ENCODE assay signal across 12 cellular contexts in genomic region chr3:42500909-42501308, GRCh38. TPM values are rescaled to one million over a fixed set of nuclear protein-coding genes. Genes with fewer than 3 reads are reported as not detected.
DNase-seq lines count a peak whose midpoint lies in the region; ATAC-seq and TF ChIP-seq lines count a peak whose summit lies in the region.
"Had no signal": no experiment of that assay in that cellular context is flagged by ENCODE, and none has a peak within 500 bp of the region (broad histone marks: within the 10 kb centered on the region; RNA-seq: fewer than 3 reads in every experiment).

No MANE protein-coding gene starts in this region.

- no peak overlapping the region for H3K9ac ChIP-seq in BLaER1

- H3F3A ChIP-seq in GM23338 (replicated peaks; ENCODE audit: low read depth), result no peaks in the 10 kb centered on the region

- H3K36me3 ChIP-seq in BLaER1, result no peaks in the 10 kb centered on the region
- H3K36me3 ChIP-seq in GM23338 (ENCODE audit: insufficient read depth), result no peaks in the 10 kb centered on the region
- H3K36me3 ChIP-seq in WERI-Rb-1, result no peaks in the 10 kb centered on the region
- H3K36me3 ChIP-seq: esophagus squamous epithelium had no signal

- peak; percentile 53 for DNase-seq in GM23338 (ENCODE audit: low spot score)
- DNase-seq in central memory CD8-positive, alpha-beta T cell (ENCODE audit: low spot score in 2 of 2), result no peak
- DNase-seq in DMS53 (lab: John Stamatoyannopoulos, UW), result no peak
- DNase-seq in T-helper 9 cell, result no peak
- DNase-seq in WERI-Rb-1, result no peak
- DNase-seq in NCI-H2029 (lab: John Stamatoyannopoulos, UW), result no peak
- DNase-seq: esophagus squamous epithelium; GOT3; NK-92 treated with Interleukin-12 subunit alpha and Interleukin-12 subunit beta, amount 100 ng/mL, for 24 hours; SW 1271 had no signal

- TF ChIP-seq CTCF in GM23338 (conservative IDR thresholded peaks at IDR 0.05; ENCODE audit: low read depth in 2 of 2) (no peak), nephron (IDR thresholded peaks at IDR 0.05; ENCODE audit: unreplicated experiment in 3 of 3) (no peak), WERI-Rb-1 (IDR thresholded peaks at IDR 0.05; ENCODE audit: low read depth, low read length) (no peak)

- no peaks in the 10 kb centered on the region for H3K9me2 ChIP-seq in GM23338 (ENCODE audit: insufficient read depth)

- H3K9me3 Mint-ChIP-seq in GM23338, result peaks cover 3% of the 10 kb centered on the region; the same call in 1 of the 3 replicates
- H3K9me3 Mint-ChIP-seq in central memory CD8-positive, alpha-beta T cell, result no peaks in the 10 kb centered on the region
- H3K9me3 Mint-ChIP-seq in nephron, result no peaks in the 10 kb centered on the region

- H2AFZ ChIP-seq in GM23338, result peak overlapping the region; percentile 100

- no peaks in the 10 kb centered on the region for H4K20me1 ChIP-seq in BLaER1
- H4K20me1 ChIP-seq in GM23338 (replicated peaks; ENCODE audit: insufficient read depth), result no peaks in the 10 kb centered on the region

- H3K27ac Mint-ChIP-seq in GM23338, result no peak overlapping the region
- peak overlapping the region; percentile 72 for H3K27ac Mint-ChIP-seq in central memory CD8-positive, alpha-beta T cell (ENCODE audit: low read depth)
- H3K27ac Mint-ChIP-seq in nephron, result no peak overlapping the region

- H3K4me3 Mint-ChIP-seq in GM23338 (peak overlapping the region; percentile 88), nephron (peak overlapping the region; percentile 32 to 86 (median 49))
- H3K4me3 Mint-ChIP-seq in central memory CD8-positive, alpha-beta T cell, result peak overlapping the region; percentile 88

- peak overlapping the region; percentile 98 for H3K4me2 ChIP-seq in BLaER1
- H3K4me2 ChIP-seq in GM23338, result peak overlapping the region; percentile 100

- peaks cover 37% of the 10 kb centered on the region for H3K4me1 Mint-ChIP-seq in GM23338
- H3K4me1 Mint-ChIP-seq in central memory CD8-positive, alpha-beta T cell, result peaks cover 26% of the 10 kb centered on the region
- peaks cover 20% of the 10 kb centered on the region for H3K4me1 Mint-ChIP-seq in nephron

- H3K27me3 Mint-ChIP-seq in GM23338 (ENCODE audit: insufficient read depth, low read depth, poor library complexity), result peaks cover 42% of the 10 kb centered on the region
- H3K27me3 Mint-ChIP-seq in central memory CD8-positive, alpha-beta T cell, result peaks cover 57% of the 10 kb centered on the region
- peaks cover 81% of the 10 kb centered on the region for H3K27me3 Mint-ChIP-seq in nephron (ENCODE audit: low read depth)

- ATAC-seq in GM23338, result no peak
- no peak for ATAC-seq in central memory CD8-positive, alpha-beta T cell (replicated peaks; ENCODE audit: extremely low read depth, poor library complexity, severe bottlenecking)

- no peak overlapping the region for H3K27ac ChIP-seq in BLaER1
- no peak overlapping the region for H3K27ac ChIP-seq in GM23338 (ENCODE audit: low read depth)
- no peak overlapping the region for H3K27ac ChIP-seq in WERI-Rb-1

- H3K27me3 ChIP-seq in BLaER1, result peaks cover 39% of the 10 kb centered on the region
- H3K27me3 ChIP-seq in GM23338 (ENCODE audit: insufficient read depth), result peaks cover 55% of the 10 kb centered on the region
- H3K27me3 ChIP-seq in WERI-Rb-1 (ENCODE audit: insufficient read depth, low read depth, severe bottlenecking), result no peaks in the 10 kb centered on the region

- H3K4me1 ChIP-seq in BLaER1, result peaks cover 36% of the 10 kb centered on the region
- H3K4me1 ChIP-seq in GM23338 (ENCODE audit: insufficient read depth), result peaks cover 6% of the 10 kb centered on the region; the same call in 1 of the 2 replicates

- H3K79me2 ChIP-seq in GM23338 (replicated peaks; ENCODE audit: insufficient read depth), result no peaks in the 10 kb centered on the region

- H3K9me3 ChIP-seq in BLaER1, result no peaks in the 10 kb centered on the region
- H3K9me3 ChIP-seq in WERI-Rb-1 (ENCODE audit: severe bottlenecking), result no peaks in the 10 kb centered on the region
- H3K9me3 ChIP-seq: esophagus squamous epithelium had no signal

- H3K36me3 Mint-ChIP-seq in GM23338 (ENCODE audit: low read depth) (no peaks in the 10 kb centered on the region; the same call in 2 of the 3 replicates), nephron (ENCODE audit: low read depth) (no peaks in the 10 kb centered on the region)
- H3K36me3 Mint-ChIP-seq in central memory CD8-positive, alpha-beta T cell (ENCODE audit: insufficient read depth), result peaks cover 8% of the 10 kb centered on the region

- H3K4me3 ChIP-seq in BLaER1, result peak overlapping the region; percentile 71; the same call in 1 of the 2 replicates
- peak overlapping the region; percentile 96 for H3K4me3 ChIP-seq in GM23338
- no peak overlapping the region; the same call in 1 of the 2 replicates for H3K4me3 ChIP-seq in WERI-Rb-1 (ENCODE audit: low read depth, low read length)

TF ChIP-seq in GM23338, 12 proteins besides CTCF, POLR2A, EP300 and RAD21:
- no peak for TF ChIP-seq ZNF114 (CRISPR knock-in tag; IDR thresholded peaks at IDR 0.05)
- no peak for TF ChIP-seq CREB1 (CRISPR knock-in tag; IDR thresholded peaks at IDR 0.05; ENCODE audit: low read depth)
- TF ChIP-seq, protein P1, sequence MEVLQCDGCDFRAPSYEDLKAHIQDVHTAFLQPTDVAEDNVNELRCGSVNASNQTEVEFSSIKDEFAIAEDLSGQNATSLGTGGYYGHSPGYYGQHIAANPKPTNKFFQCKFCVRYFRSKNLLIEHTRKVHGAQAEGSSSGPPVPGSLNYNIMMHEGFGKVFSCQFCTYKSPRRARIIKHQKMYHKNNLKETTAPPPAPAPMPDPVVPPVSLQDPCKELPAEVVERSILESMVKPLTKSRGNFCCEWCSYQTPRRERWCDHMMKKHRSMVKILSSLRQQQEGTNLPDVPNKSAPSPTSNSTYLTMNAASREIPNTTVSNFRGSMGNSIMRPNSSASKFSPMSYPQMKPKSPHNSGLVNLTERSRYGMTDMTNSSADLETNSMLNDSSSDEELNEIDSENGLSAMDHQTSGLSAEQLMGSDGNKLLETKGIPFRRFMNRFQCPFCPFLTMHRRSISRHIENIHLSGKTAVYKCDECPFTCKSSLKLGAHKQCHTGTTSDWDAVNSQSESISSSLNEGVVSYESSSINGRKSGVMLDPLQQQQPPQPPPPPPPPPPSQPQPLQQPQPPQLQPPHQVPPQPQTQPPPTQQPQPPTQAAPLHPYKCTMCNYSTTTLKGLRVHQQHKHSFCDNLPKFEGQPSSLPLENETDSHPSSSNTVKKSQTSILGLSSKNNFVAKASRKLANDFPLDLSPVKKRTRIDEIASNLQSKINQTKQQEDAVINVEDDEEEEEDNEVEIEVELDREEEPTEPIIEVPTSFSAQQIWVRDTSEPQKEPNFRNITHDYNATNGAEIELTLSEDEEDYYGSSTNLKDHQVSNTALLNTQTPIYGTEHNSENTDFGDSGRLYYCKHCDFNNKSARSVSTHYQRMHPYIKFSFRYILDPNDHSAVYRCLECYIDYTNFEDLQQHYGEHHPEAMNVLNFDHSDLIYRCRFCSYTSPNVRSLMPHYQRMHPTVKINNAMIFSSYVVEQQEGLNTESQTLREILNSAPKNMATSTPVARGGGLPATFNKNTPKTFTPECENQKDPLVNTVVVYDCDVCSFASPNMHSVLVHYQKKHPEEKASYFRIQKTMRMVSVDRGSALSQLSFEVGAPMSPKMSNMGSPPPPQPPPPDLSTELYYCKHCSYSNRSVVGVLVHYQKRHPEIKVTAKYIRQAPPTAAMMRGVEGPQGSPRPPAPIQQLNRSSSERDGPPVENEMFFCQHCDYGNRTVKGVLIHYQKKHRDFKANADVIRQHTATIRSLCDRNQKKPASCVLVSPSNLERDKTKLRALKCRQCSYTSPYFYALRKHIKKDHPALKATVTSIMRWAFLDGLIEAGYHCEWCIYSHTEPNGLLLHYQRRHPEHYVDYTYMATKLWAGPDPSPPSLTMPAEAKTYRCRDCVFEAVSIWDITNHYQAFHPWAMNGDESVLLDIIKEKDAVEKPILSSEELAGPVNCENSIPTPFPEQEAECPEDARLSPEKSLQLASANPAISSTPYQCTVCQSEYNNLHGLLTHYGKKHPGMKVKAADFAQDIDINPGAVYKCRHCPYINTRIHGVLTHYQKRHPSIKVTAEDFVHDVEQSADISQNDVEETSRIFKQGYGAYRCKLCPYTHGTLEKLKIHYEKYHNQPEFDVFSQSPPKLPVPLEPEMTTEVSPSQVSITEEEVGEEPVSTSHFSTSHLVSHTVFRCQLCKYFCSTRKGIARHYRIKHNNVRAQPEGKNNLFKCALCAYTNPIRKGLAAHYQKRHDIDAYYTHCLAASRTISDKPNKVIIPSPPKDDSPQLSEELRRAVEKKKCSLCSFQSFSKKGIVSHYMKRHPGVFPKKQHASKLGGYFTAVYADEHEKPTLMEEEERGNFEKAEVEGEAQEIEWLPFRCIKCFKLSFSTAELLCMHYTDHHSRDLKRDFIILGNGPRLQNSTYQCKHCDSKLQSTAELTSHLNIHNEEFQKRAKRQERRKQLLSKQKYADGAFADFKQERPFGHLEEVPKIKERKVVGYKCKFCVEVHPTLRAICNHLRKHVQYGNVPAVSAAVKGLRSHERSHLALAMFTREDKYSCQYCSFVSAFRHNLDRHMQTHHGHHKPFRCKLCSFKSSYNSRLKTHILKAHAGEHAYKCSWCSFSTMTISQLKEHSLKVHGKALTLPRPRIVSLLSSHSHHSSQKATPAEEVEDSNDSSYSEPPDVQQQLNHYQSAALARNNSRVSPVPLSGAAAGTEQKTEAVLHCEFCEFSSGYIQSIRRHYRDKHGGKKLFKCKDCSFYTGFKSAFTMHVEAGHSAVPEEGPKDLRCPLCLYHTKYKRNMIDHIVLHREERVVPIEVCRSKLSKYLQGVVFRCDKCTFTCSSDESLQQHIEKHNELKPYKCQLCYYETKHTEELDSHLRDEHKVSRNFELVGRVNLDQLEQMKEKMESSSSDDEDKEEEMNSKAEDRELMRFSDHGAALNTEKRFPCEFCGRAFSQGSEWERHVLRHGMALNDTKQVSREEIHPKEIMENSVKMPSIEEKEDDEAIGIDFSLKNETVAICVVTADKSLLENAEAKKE (CRISPR knock-in tag; IDR thresholded peaks at IDR 0.05), result no peak
- no peak for TF ChIP-seq POLR2AphosphoS5 (IDR thresholded peaks at IDR 0.05; ENCODE audit: low read depth)
- TF ChIP-seq ETS1 (IDR thresholded peaks at IDR 0.05), result no peak
- no peak for TF ChIP-seq STAT1 (IDR thresholded peaks at IDR 0.05; ENCODE audit: unreplicated experiment)

RNA-seq across cellular contexts. Expression of gene VIPR1, which starts 1.5 kb away (rescaled TPM):
- total RNA-seq in GM23338 (2014; rRNA removed; shearing (Covaris generic)), result 13.9 and 19.3 TPM in 2 replicates
- 4.9 and 6.3 TPM in 2 replicates for polyA plus RNA-seq in GM23338 (2016; fragmentation: Nextera tagmentation; extraction: Ambion mirVana)
